Comparison of ENCODE assay signal across 8 cellular contexts in the genomic region with DNA sequence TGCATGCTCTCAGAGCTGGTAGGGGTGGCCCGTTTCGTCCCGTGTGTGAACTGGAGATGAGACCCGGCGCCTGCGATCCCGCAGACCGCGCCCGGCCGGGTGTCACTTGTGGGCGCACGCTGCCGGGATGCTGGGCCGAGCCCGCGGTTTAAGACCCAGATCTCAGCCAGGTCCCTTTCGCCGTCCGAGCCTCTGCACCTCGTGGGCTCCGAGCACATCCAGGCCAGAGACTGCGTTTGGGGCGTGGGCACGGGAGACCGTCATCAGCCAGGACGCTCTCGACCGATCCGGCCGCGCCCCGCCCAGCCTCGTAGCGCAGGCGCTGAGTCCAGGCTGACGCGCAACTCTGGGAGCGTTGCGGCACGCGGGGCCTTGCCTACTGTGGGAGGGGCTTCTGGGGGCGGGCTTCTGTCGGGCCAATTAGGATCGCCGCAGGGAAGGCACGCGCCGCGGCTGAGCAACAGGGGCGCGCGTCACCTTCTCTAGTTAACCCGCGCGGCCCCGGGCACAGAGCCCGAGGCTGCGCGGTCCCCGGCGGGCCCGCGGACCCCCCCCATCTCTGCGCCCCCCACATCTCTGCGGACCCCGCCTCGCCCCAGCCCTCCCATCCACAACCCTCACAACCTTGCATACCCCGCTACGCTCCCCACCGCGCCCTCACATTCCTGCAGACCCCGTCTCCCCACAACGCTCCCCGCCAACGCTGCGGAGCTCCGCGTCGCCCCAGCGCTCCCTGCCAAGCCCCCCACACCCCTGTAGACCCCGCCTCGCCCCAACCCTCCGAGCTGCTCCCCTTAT. TPM values are rescaled to one million over a fixed set of nuclear protein-coding genes. Genes with fewer than 3 reads are reported as not detected.
DNase-seq lines count a peak whose midpoint lies in the region; ATAC-seq and TF ChIP-seq lines count a peak whose summit lies in the region.

No MANE protein-coding gene starts in this region.

- no peaks in the 10 kb centered on the region for H3K36me3 ChIP-seq in CD8-positive, alpha-beta memory T cell (ENCODE audit: insufficient read depth, low read length)

- peak; percentile 96 to 98 (median 97) for DNase-seq in CD8-positive, alpha-beta memory T cell
- peak; percentile 99 for DNase-seq in GM20000 (ENCODE audit: low spot score)
- peak; percentile 95 for DNase-seq in HT-29 (ENCODE audit: low spot score)
- DNase-seq in NK-92 treated with Interleukin-12 subunit alpha and Interleukin-12 subunit beta, amount 100 ng/mL, for 24 hours (lab: John Stamatoyannopoulos, UW): peak; percentile 96
- DNase-seq in activated CD8-positive, alpha-beta memory T cell treated with anti-CD3 and anti-CD28 coated beads for 48 hours (ENCODE audit: low read depth in 2 of 3, low spot score in 2 of 3): peak; percentile 86 to 95 (median 91)
- peak; percentile 94 to 97 (median 96) for DNase-seq in effector memory CD8-positive, alpha-beta T cell
- peak; percentile 100 for DNase-seq in mesenteric fat pad (ENCODE audit: low spot score)
- DNase-seq in stimulated activated CD8-positive, alpha-beta memory T cell treated with anti-CD3 and anti-CD28 coated beads, Interleukin-15, amount 100 ng/mL, for 1 hour (ENCODE audit: low read depth): peak; percentile 95

- H3K4me3 Mint-ChIP-seq in CD8-positive, alpha-beta memory T cell: peak overlapping the region; percentile 93 to 99 (median 95)
- H3K4me3 Mint-ChIP-seq in effector memory CD8-positive, alpha-beta T cell: peak overlapping the region; percentile 96 to 98

- no peaks in the 10 kb centered on the region for H3K9me3 ChIP-seq in CD8-positive, alpha-beta memory T cell (ENCODE audit: low read length)

- H3K27ac Mint-ChIP-seq in CD8-positive, alpha-beta memory T cell: peak overlapping the region; percentile 98 to 99 (median 99)
- H3K27ac Mint-ChIP-seq in effector memory CD8-positive, alpha-beta T cell: peak overlapping the region; percentile 98 to 99

- H3K9me3 Mint-ChIP-seq in CD8-positive, alpha-beta memory T cell: peaks cover 0 to 7% (median 0%) of the 10 kb centered on the region in 5 donors
- H3K9me3 Mint-ChIP-seq in effector memory CD8-positive, alpha-beta T cell: no peaks in the 10 kb centered on the region

- peak overlapping the region; percentile 97 for H3K27ac ChIP-seq in CD8-positive, alpha-beta memory T cell (ENCODE audit: low read depth, low read length)

- peak; percentile 82 for ATAC-seq in effector memory CD8-positive, alpha-beta T cell (replicated peaks)

- POLR2A ChIA-PET in CD8-positive, alpha-beta memory T cell (lab: Charles Lee): interaction anchor here (0.5 to 3.0 kb wide), 7 partner anchors 8 to 377 kb away, joined by 3 to 65 read pairs (median 5); a partner anchor contains a TSS

- no peak for TF ChIP-seq CTCF in GM20000 (IDR thresholded peaks at IDR 0.05; ENCODE audit: extremely low read depth, missing control alignments)

- H3K4me1 Mint-ChIP-seq in CD8-positive, alpha-beta memory T cell: peaks cover 13 to 29% (median 15%) of the 10 kb centered on the region in 3 donors
- H3K4me1 Mint-ChIP-seq in effector memory CD8-positive, alpha-beta T cell (ENCODE audit: low read depth in 2 of 2): peaks cover 19 to 25% of the 10 kb centered on the region in 2 donors

- H3K36me3 Mint-ChIP-seq in CD8-positive, alpha-beta memory T cell: peaks cover 0 to 22% (median 0%) of the 10 kb centered on the region in 3 donors
- peaks cover 80% of the 10 kb centered on the region for H3K36me3 Mint-ChIP-seq in effector memory CD8-positive, alpha-beta T cell (ENCODE audit: insufficient read depth)

- H3K4me1 ChIP-seq in CD8-positive, alpha-beta memory T cell (ENCODE audit: insufficient read depth, low read length): peaks cover 8% of the 10 kb centered on the region

- no peaks in the 10 kb centered on the region for H3K27me3 ChIP-seq in CD8-positive, alpha-beta memory T cell (ENCODE audit: insufficient read depth, low read length, poor library complexity, severe bottlenecking)

- CTCF ChIA-PET in CD8-positive, alpha-beta memory T cell (lab: Charles Lee): interaction anchor here (0.8 to 1.9 kb wide), 4 partner anchors 10 to 31 kb away, joined by 3 to 12 read pairs (median 8); a partner anchor contains a TSS

- peaks cover 0 to 2% of the 10 kb centered on the region in 2 donors for H3K27me3 Mint-ChIP-seq in CD8-positive, alpha-beta memory T cell
- H3K27me3 Mint-ChIP-seq in effector memory CD8-positive, alpha-beta T cell: no peaks in the 10 kb centered on the region

- H3K4me3 ChIP-seq in CD8-positive, alpha-beta memory T cell (ENCODE audit: low read length): peak overlapping the region; percentile 98

RNA-seq across cellular contexts. Expression of a gene that starts 0.7 kb away (rescaled TPM):
- under 1 TPM in 1 of 2 experiments, not detected in 1; 0.16 TPM for total RNA-seq in CD8-positive, alpha-beta memory T cell
- 3.3 TPM for polyA plus RNA-seq in CD8-positive, alpha-beta memory T cell
- total RNA-seq in HT-29 (2014; rRNA removed; shearing (Covaris generic)): 0.84 TPM in 1 of 2 replicates, not detected in the other
- not detected for total RNA-seq in mesenteric fat pad

RNA-seq across cellular contexts. Expression of a gene that starts 5.9 kb away (rescaled TPM):
- total RNA-seq in CD8-positive, alpha-beta memory T cell: 10 to 100 TPM; 56.8 to 58.5 TPM
- polyA plus RNA-seq in CD8-positive, alpha-beta memory T cell: 46.2 TPM
- 21.2 and 23.7 TPM in 2 replicates for total RNA-seq in HT-29 (2014; rRNA removed; shearing (Covaris generic))
- 43.0 TPM for total RNA-seq in mesenteric fat pad

RNA-seq across cellular contexts. Expression of a gene that starts 11.7 kb away (rescaled TPM):
- total RNA-seq in CD8-positive, alpha-beta memory T cell: 10 to 100 TPM; 34.1 to 35.5 TPM
- polyA plus RNA-seq in CD8-positive, alpha-beta memory T cell: 21.2 TPM
- 112 and 114 TPM in 2 replicates for total RNA-seq in HT-29 (2014; rRNA removed; shearing (Covaris generic))
- 45.3 TPM for total RNA-seq in mesenteric fat pad

RNA-seq across cellular contexts. Expression of a gene that starts 18.1 kb away (rescaled TPM):
- 100 to 1,000 TPM; 154 to 157 TPM for total RNA-seq in CD8-positive, alpha-beta memory T cell
- polyA plus RNA-seq in CD8-positive, alpha-beta memory T cell: 101 TPM
- total RNA-seq in HT-29 (2014; rRNA removed; shearing (Covaris generic)): 99.9 and 117 TPM in 2 replicates
- 203 TPM for total RNA-seq in mesenteric fat pad

RNA-seq across cellular contexts. Expression of a gene that starts 57.0 kb away (rescaled TPM):
- 10 to 100 TPM; 28.3 to 32.7 TPM for total RNA-seq in CD8-positive, alpha-beta memory T cell
- polyA plus RNA-seq in CD8-positive, alpha-beta memory T cell: 3.5 TPM
- total RNA-seq in HT-29 (2014; rRNA removed; shearing (Covaris generic)): 16.5 and 16.6 TPM in 2 replicates
- total RNA-seq in mesenteric fat pad: 24.9 TPM

Comparison
In these comparisons a context has a peak if more than half of its experiments do, and no peak if none do; other contexts are left out.
1. Peak in every context shown above with its lines: DNase-seq, ATAC-seq, H3K4me3 ChIP-seq and H3K27ac ChIP-seq.